27 cellular contexts compared by ENCODE assay signal in the genomic region with DNA sequence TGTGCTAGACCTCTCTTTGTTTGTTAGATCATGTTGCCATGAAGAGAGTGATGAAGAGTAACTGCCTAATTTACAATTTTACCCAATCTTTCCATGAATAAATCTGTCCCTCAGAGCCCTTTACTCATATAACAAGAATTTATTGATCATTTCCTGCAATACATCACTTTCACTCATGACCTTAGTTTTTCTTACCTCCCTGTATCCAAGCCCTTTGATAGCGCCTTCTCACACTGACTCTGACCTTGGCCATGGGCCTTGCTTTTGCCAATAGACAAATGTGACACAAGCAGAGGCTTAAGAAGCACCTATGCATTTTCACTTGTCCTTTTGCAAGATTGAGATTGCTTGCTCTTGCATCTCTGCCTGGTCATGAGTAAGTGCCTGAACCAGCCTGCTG.
"Had no signal": no experiment of that assay in that cellular context is flagged by ENCODE, and none has a peak within 500 bp of the region (broad histone marks: within the 10 kb centered on the region; RNA-seq: fewer than 3 reads in every experiment).

No MANE protein-coding gene starts in this region.

- H3K4me3 Mint-ChIP-seq: activated CD4-positive, alpha-beta memory T cell treated with anti-CD3 and anti-CD28 coated beads, Interleukin-2, amount 10 ng/mL, durations not matched to agents 7 days and 5 days; activated CD4-positive, alpha-beta T cell treated with anti-CD3 and anti-CD28 coated beads, Interleukin-2, amount 10 ng/mL, durations not matched to agents 7 days and 5 days; activated T-cell treated with anti-CD3 and anti-CD28 coated beads, Interleukin-2, amount 50 U/mL, for 24 hours; effector memory CD8-positive, alpha-beta T cell; nephron; stimulated activated naive B cell treated with anti-CD40 and anti-IgM and Interleukin-4, amounts not matched to agents 10 μg/mL and 1 μg/mL and 100 μg/mL, for 72 hours had no signal

- H3K27me3 Mint-ChIP-seq: activated CD4-positive, alpha-beta memory T cell treated with anti-CD3 and anti-CD28 coated beads, Interleukin-2, amount 10 ng/mL, durations not matched to agents 7 days and 5 days; activated CD4-positive, alpha-beta T cell treated with anti-CD3 and anti-CD28 coated beads, Interleukin-2, amount 10 ng/mL, durations not matched to agents 7 days and 5 days; activated T-cell treated with anti-CD3 and anti-CD28 coated beads, Interleukin-2, amount 50 U/mL, for 24 hours; effector memory CD8-positive, alpha-beta T cell; progenitor cell of endocrine pancreas; stimulated activated naive B cell treated with anti-CD40 and anti-IgM and Interleukin-4, amounts not matched to agents 10 μg/mL and 1 μg/mL and 100 μg/mL, for 72 hours had no signal

- H3K9me3 Mint-ChIP-seq: activated CD4-positive, alpha-beta memory T cell treated with anti-CD3 and anti-CD28 coated beads, Interleukin-2, amount 10 ng/mL, durations not matched to agents 7 days and 5 days; activated CD4-positive, alpha-beta T cell treated with anti-CD3 and anti-CD28 coated beads, Interleukin-2, amount 10 ng/mL, durations not matched to agents 7 days and 5 days; nephron had no signal

- DNase-seq: activated CD4-positive, alpha-beta memory T cell treated with anti-CD3 and anti-CD28 coated beads, Interleukin-2, amount 10 ng/mL, durations not matched to agents 7 days and 5 days; activated CD4-positive, alpha-beta T cell treated with anti-CD3 and anti-CD28 coated beads, Interleukin-2, amount 10 ng/mL, durations not matched to agents 7 days and 5 days; activated CD4-positive, CD25-positive, alpha-beta regulatory T cell treated with anti-CD3 and anti-CD28 coated beads, Interleukin-2, amount 50 U/mL, for 72 hours; activated CD8-positive, alpha-beta memory T cell treated with anti-CD3 and anti-CD28 coated beads, Interleukin-2, amount 50 U/mL, for 48 hours; activated gamma-delta T cell treated with Interleukin-2 at 50 U/mL for 16 hours; activated naive CD4-positive, alpha-beta T cell treated with anti-CD3 and anti-CD28 coated beads, Interleukin-2, amount 50 U/mL, for 16 hours; activated T-cell treated with anti-CD3 and anti-CD28 coated beads, Interleukin-2, amount 50 U/mL, for 24 hours; amniotic stem cell; caudate nucleus; cortex of kidney; effector memory CD8-positive, alpha-beta T cell; erythroblast; kidney glomerular epithelial cell; left lung; lower lobe of right lung; mucosa of descending colon; retina; sigmoid colon; stimulated activated CD4-positive, alpha-beta T cell treated with anti-CD3 and anti-CD28 coated beads, Interleukin-15, amount 100 ng/mL, for 24 hours; stimulated activated CD4-positive, alpha-beta T cell treated with anti-CD3 and anti-CD28 coated beads, Interleukin-2, amount 100 ng/mL, for 24 hours; stimulated activated naive B cell treated with anti-CD40 and anti-IgM and Interleukin-4, amounts not matched to agents 10 μg/mL and 1 μg/mL and 100 μg/mL, for 72 hours; stomach; tibial artery; upper lobe of right lung; WERI-Rb-1 had no signal

- ATAC-seq: effector memory CD8-positive, alpha-beta T cell; left lung; lower lobe of right lung; mucosa of descending colon; stimulated activated naive B cell treated with anti-CD40 and anti-IgM and Interleukin-4, amounts not matched to agents 10 μg/mL and 1 μg/mL and 100 μg/mL, for 72 hours; upper lobe of right lung had no signal

- H3K36me3 Mint-ChIP-seq: stimulated activated naive B cell treated with anti-CD40 and anti-IgM and Interleukin-4, amounts not matched to agents 10 μg/mL and 1 μg/mL and 100 μg/mL, for 72 hours had no signal

- H3K4me1 Mint-ChIP-seq: activated CD4-positive, alpha-beta memory T cell treated with anti-CD3 and anti-CD28 coated beads, Interleukin-2, amount 10 ng/mL, durations not matched to agents 7 days and 5 days; activated CD4-positive, alpha-beta T cell treated with anti-CD3 and anti-CD28 coated beads, Interleukin-2, amount 10 ng/mL, durations not matched to agents 7 days and 5 days; nephron; stimulated activated naive B cell treated with anti-CD40 and anti-IgM and Interleukin-4, amounts not matched to agents 10 μg/mL and 1 μg/mL and 100 μg/mL, for 72 hours had no signal

- H3K27ac Mint-ChIP-seq: activated CD4-positive, alpha-beta memory T cell treated with anti-CD3 and anti-CD28 coated beads, Interleukin-2, amount 10 ng/mL, durations not matched to agents 7 days and 5 days; activated CD4-positive, alpha-beta T cell treated with anti-CD3 and anti-CD28 coated beads, Interleukin-2, amount 10 ng/mL, durations not matched to agents 7 days and 5 days; activated T-cell treated with anti-CD3 and anti-CD28 coated beads, Interleukin-2, amount 50 U/mL, for 24 hours; effector memory CD8-positive, alpha-beta T cell; stimulated activated naive B cell treated with anti-CD40 and anti-IgM and Interleukin-4, amounts not matched to agents 10 μg/mL and 1 μg/mL and 100 μg/mL, for 72 hours had no signal
